Comparison of ENCODE assay signal across 19 cellular contexts in genomic region chr18:8785855-8786765, GRCh38.
DNase-seq lines count a peak whose midpoint lies in the region; ATAC-seq and TF ChIP-seq lines count a peak whose summit lies in the region.
"Had no signal": no experiment of that assay in that cellular context is flagged by ENCODE, and none has a peak within 500 bp of the region (broad histone marks: within the 10 kb centered on the region; RNA-seq: fewer than 3 reads in every experiment).

No MANE protein-coding gene starts in this region.

- TF ChIP-seq CTCF in prostate gland (IDR thresholded peaks at IDR 0.05) (no peak), transverse colon (IDR thresholded peaks at IDR 0.05) (no peak)

- no peak for TF ChIP-seq POLR2A in prostate gland (IDR thresholded peaks at IDR 0.05)
- no peak for TF ChIP-seq POLR2A in transverse colon (IDR thresholded peaks at IDR 0.05)

- no peaks in the 10 kb centered on the region for H3K4me1 ChIP-seq in prostate gland (replicated peaks)
- H3K4me1 ChIP-seq in transverse colon, result peaks cover 0 to 11% (median 0%) of the 10 kb centered on the region in 4 donors
- H3K4me1 ChIP-seq: SJCRH30 had no signal

- H3K36me3 ChIP-seq in prostate gland (no peaks in the 10 kb centered on the region), transverse colon (no peaks in the 10 kb centered on the region)
- H3K36me3 ChIP-seq: SJCRH30 had no signal

- no peak for DNase-seq in activated naive CD8-positive, alpha-beta T cell treated with anti-CD3 and anti-CD28 coated beads, Interleukin-2, amount 50 U/mL, for 24 hours
- no peak for DNase-seq in activated naive CD8-positive, alpha-beta T cell treated with anti-CD3 and anti-CD28 coated beads for 36 hours
- DNase-seq in naive thymus-derived CD8-positive, alpha-beta T cell, result no peak
- DNase-seq in Right ventricle myocardium inferior (ENCODE audit: missing footprints), result no peak
- DNase-seq in prostate gland (ENCODE audit: low spot score), result no peak
- DNase-seq in transverse colon, result no peak
- no peak for DNase-seq in G401 (ENCODE audit: low spot score)
- DNase-seq: ACHN; activated CD4-positive, alpha-beta T cell treated with anti-CD3 and anti-CD28 coated beads, Interleukin-2, amount 10 ng/mL, durations not matched to agents 7 days and 5 days; amniotic stem cell; erythroblast; GOT3; NCI-H1092 treated with DMSO at 0.1 percent for 48 hours; NCI-H2227 treated with DMSO at 0.1 percent for 48 hours; psoas muscle; SJCRH30; T-helper 9 cell had no signal

- H3K36me3 Mint-ChIP-seq in activated naive CD8-positive, alpha-beta T cell treated with anti-CD3 and anti-CD28 coated beads, Interleukin-2, amount 50 U/mL, for 24 hours (ENCODE audit: low read depth), result no peaks in the 10 kb centered on the region
- H3K36me3 Mint-ChIP-seq in activated naive CD8-positive, alpha-beta T cell treated with anti-CD3 and anti-CD28 coated beads for 36 hours, result no peaks in the 10 kb centered on the region
- peaks cover 20% of the 10 kb centered on the region for H3K36me3 Mint-ChIP-seq in dendritic cell treated with granulocyte-macrophage colony-stimulating factor and Interleukin-4, amounts not matched to agents 40 ng/mL and 50 ng/mL, for 4 days (ENCODE audit: low read depth)
- no peaks in the 10 kb centered on the region for H3K36me3 Mint-ChIP-seq in naive thymus-derived CD8-positive, alpha-beta T cell

- no peaks in the 10 kb centered on the region for H3K27me3 Mint-ChIP-seq in activated naive CD8-positive, alpha-beta T cell treated with anti-CD3 and anti-CD28 coated beads, Interleukin-2, amount 50 U/mL, for 24 hours
- no peaks in the 10 kb centered on the region for H3K27me3 Mint-ChIP-seq in activated naive CD8-positive, alpha-beta T cell treated with anti-CD3 and anti-CD28 coated beads for 36 hours
- peaks cover 4% of the 10 kb centered on the region for H3K27me3 Mint-ChIP-seq in dendritic cell treated with granulocyte-macrophage colony-stimulating factor and Interleukin-4, amounts not matched to agents 40 ng/mL and 50 ng/mL, for 4 days
- H3K27me3 Mint-ChIP-seq in naive thymus-derived CD8-positive, alpha-beta T cell, result peaks cover 0 to 29% (median 5%) of the 10 kb centered on the region in 5 donors

- in situ Hi-C loops in transverse colon (cut with MboI; ENCODE audit: low pct_ligation_motif_present in 1 of 4, low pct_unique_long_range_greater_than_20kb in 1 of 4, low sequenced_read_pairs in 3 of 4) (no loop called here), G401 (cut with HindIII; ENCODE audit: low sequenced_read_pairs) (no loop called here)

- H3K27me3 ChIP-seq in prostate gland (replicated peaks; ENCODE audit: insufficient read depth), result no peaks in the 10 kb centered on the region
- H3K27me3 ChIP-seq in transverse colon, result no peaks in the 10 kb centered on the region
- H3K27me3 ChIP-seq: SJCRH30 had no signal

- POLR2A ChIA-PET in naive thymus-derived CD8-positive, alpha-beta T cell (lab: Charles Lee), result no interaction called here

- H3K27ac Mint-ChIP-seq in activated naive CD8-positive, alpha-beta T cell treated with anti-CD3 and anti-CD28 coated beads, Interleukin-2, amount 50 U/mL, for 24 hours, result no peak overlapping the region
- H3K27ac Mint-ChIP-seq in activated naive CD8-positive, alpha-beta T cell treated with anti-CD3 and anti-CD28 coated beads for 36 hours, result no peak overlapping the region
- H3K27ac Mint-ChIP-seq in dendritic cell treated with granulocyte-macrophage colony-stimulating factor and Interleukin-4, amounts not matched to agents 40 ng/mL and 50 ng/mL, for 4 days, result peak overlapping the region; percentile 64
- no peak overlapping the region for H3K27ac Mint-ChIP-seq in naive thymus-derived CD8-positive, alpha-beta T cell
- H3K27ac Mint-ChIP-seq: activated T-helper 1 cell treated with anti-CD3 and anti-CD28 coated beads, Interleukin-12 subunit alpha, Interleukin-12 subunit beta, Interleukin-2, Interleukin-4 antibody, amounts not matched to agents 30 ng/mL and 10 ng/mL and 1 ng/mL, durations not matched to agents 14 hours and 24 hours and 36 hours had no signal

- H3K9me3 Mint-ChIP-seq in activated naive CD8-positive, alpha-beta T cell treated with anti-CD3 and anti-CD28 coated beads, Interleukin-2, amount 50 U/mL, for 24 hours, result no peaks in the 10 kb centered on the region
- H3K9me3 Mint-ChIP-seq in activated naive CD8-positive, alpha-beta T cell treated with anti-CD3 and anti-CD28 coated beads for 36 hours, result no peaks in the 10 kb centered on the region
- H3K9me3 Mint-ChIP-seq in dendritic cell treated with granulocyte-macrophage colony-stimulating factor and Interleukin-4, amounts not matched to agents 40 ng/mL and 50 ng/mL, for 4 days, result no peaks in the 10 kb centered on the region
- no peaks in the 10 kb centered on the region for H3K9me3 Mint-ChIP-seq in naive thymus-derived CD8-positive, alpha-beta T cell
- H3K9me3 Mint-ChIP-seq: activated CD4-positive, alpha-beta T cell treated with anti-CD3 and anti-CD28 coated beads, Interleukin-2, amount 10 ng/mL, durations not matched to agents 7 days and 5 days; activated T-helper 1 cell treated with anti-CD3 and anti-CD28 coated beads, Interleukin-12 subunit alpha, Interleukin-12 subunit beta, Interleukin-2, Interleukin-4 antibody, amounts not matched to agents 30 ng/mL and 10 ng/mL and 1 ng/mL, durations not matched to agents 14 hours and 24 hours and 36 hours had no signal

- H3K4me3 Mint-ChIP-seq in activated naive CD8-positive, alpha-beta T cell treated with anti-CD3 and anti-CD28 coated beads, Interleukin-2, amount 50 U/mL, for 24 hours, result no peak overlapping the region
- H3K4me3 Mint-ChIP-seq in activated naive CD8-positive, alpha-beta T cell treated with anti-CD3 and anti-CD28 coated beads for 36 hours, result no peak overlapping the region
- peak overlapping the region; percentile 62 for H3K4me3 Mint-ChIP-seq in dendritic cell treated with granulocyte-macrophage colony-stimulating factor and Interleukin-4, amounts not matched to agents 40 ng/mL and 50 ng/mL, for 4 days
- peak overlapping the region in 2 of 10 donors; percentile 10 to 38 for H3K4me3 Mint-ChIP-seq in naive thymus-derived CD8-positive, alpha-beta T cell
- H3K4me3 Mint-ChIP-seq: activated CD4-positive, alpha-beta T cell treated with anti-CD3 and anti-CD28 coated beads, Interleukin-2, amount 10 ng/mL, durations not matched to agents 7 days and 5 days; activated T-helper 1 cell treated with anti-CD3 and anti-CD28 coated beads, Interleukin-12 subunit alpha, Interleukin-12 subunit beta, Interleukin-2, Interleukin-4 antibody, amounts not matched to agents 30 ng/mL and 10 ng/mL and 1 ng/mL, durations not matched to agents 14 hours and 24 hours and 36 hours had no signal

- peaks cover 7% of the 10 kb centered on the region for H3K4me1 Mint-ChIP-seq in activated naive CD8-positive, alpha-beta T cell treated with anti-CD3 and anti-CD28 coated beads, Interleukin-2, amount 50 U/mL, for 24 hours
- peaks cover 7% of the 10 kb centered on the region for H3K4me1 Mint-ChIP-seq in activated naive CD8-positive, alpha-beta T cell treated with anti-CD3 and anti-CD28 coated beads for 36 hours
- peaks cover 11% of the 10 kb centered on the region for H3K4me1 Mint-ChIP-seq in dendritic cell treated with granulocyte-macrophage colony-stimulating factor and Interleukin-4, amounts not matched to agents 40 ng/mL and 50 ng/mL, for 4 days (ENCODE audit: low read depth)
- H3K4me1 Mint-ChIP-seq in naive thymus-derived CD8-positive, alpha-beta T cell, result peaks cover 4 to 9% (median 8%) of the 10 kb centered on the region in 4 donors

- intact Hi-C loops in dendritic cell treated with granulocyte-macrophage colony-stimulating factor and Interleukin-4, amounts not matched to agents 40 ng/mL and 50 ng/mL, for 4 days (cut with micrococcal nuclease), result no loop called here
- intact Hi-C loops in Right ventricle myocardium inferior (cut with DNase I), result no loop called here
- intact Hi-C loops in prostate gland (cut with DNase I), result no loop called here
- intact Hi-C loops in transverse colon (cut with DNase I; ENCODE audit: low total_unique reads), result no loop called here

- ATAC-seq in activated naive CD8-positive, alpha-beta T cell treated with anti-CD3 and anti-CD28 coated beads, Interleukin-2, amount 50 U/mL, for 24 hours, result peak; percentile 45
- ATAC-seq in naive thymus-derived CD8-positive, alpha-beta T cell, result peak; percentile 38 to 41
- no peak for ATAC-seq in Right ventricle myocardium inferior
- ATAC-seq: psoas muscle had no signal

- H3K9me3 ChIP-seq in prostate gland (no peaks in the 10 kb centered on the region), transverse colon (no peaks in the 10 kb centered on the region)
- H3K9me3 ChIP-seq: psoas muscle, SJCRH30 had no signal

- TF ChIP-seq EP300 in transverse colon (IDR thresholded peaks at IDR 0.05; ENCODE audit: low read depth), result no peak

- no peak overlapping the region for H3K4me3 ChIP-seq in prostate gland
- H3K4me3 ChIP-seq in transverse colon, result no peak overlapping the region
- H3K4me3 ChIP-seq: psoas muscle, SJCRH30 had no signal

- no peak overlapping the region for H3K27ac ChIP-seq in prostate gland
- H3K27ac ChIP-seq in transverse colon, result no peak overlapping the region
- H3K27ac ChIP-seq: psoas muscle, SJCRH30 had no signal

- WGBS in prostate gland, result 82% methylated on average over 36 of the region's 38 CpGs
- WGBS in transverse colon (ENCODE audit: low coverage in 1 of 2), 2 donors, result 83 to 93% methylated on average over 12 to 38 of the region's 38 CpGs
